11 cellular contexts compared by ENCODE assay signal in genomic region chr2:126270587-126270986, GRCh38.
"Had no signal": no experiment of that assay in that cellular context is flagged by ENCODE, and none has a peak within 500 bp of the region (broad histone marks: within the 10 kb centered on the region; RNA-seq: fewer than 3 reads in every experiment).

No MANE protein-coding gene starts in this region.

- DNase-seq: GM23248, GOT3, H7, H9, HCEC 1CT, HFFc6 had no signal

- H3K36me3 ChIP-seq: HAP-1 had no signal

- H3K4me2 ChIP-seq: GM23338 had no signal

- H3K4me1 ChIP-seq: HAP-1 had no signal

- ATAC-seq: GM23338, HCT116 had no signal

- H3K9ac ChIP-seq: GM23248 had no signal

- H3K4me3 ChIP-seq: GM23248, GM23338, HAP-1 had no signal

- H3K27ac ChIP-seq: GM23248 had no signal

- FAIRE-seq: H1, H54 had no signal

- H2AFZ ChIP-seq: GM23248, GM23338 had no signal
